In genomic region chr4:22876281-22876680, GRCh38 we compare ENCODE assay signal across 23 cellular contexts.
DNase-seq lines count a peak whose midpoint lies in the region; ATAC-seq, FAIRE-seq and TF ChIP-seq lines count a peak whose summit lies in the region.
"Had no signal": no experiment of that assay in that cellular context is flagged by ENCODE, and none has a peak within 500 bp of the region (broad histone marks: within the 10 kb centered on the region; RNA-seq: fewer than 3 reads in every experiment).

No MANE protein-coding gene starts in this region.

- no peak overlapping the region for H2AFZ ChIP-seq in HepG2 (ENCODE audit: low read length)
- H2AFZ ChIP-seq: GM23338 had no signal

- H3K27me3 Mint-ChIP-seq in activated T-cell treated with anti-CD3 and anti-CD28 coated beads, Interleukin-2, amount 50 U/mL, for 4 hours (ENCODE audit: low read depth) = no peaks in the 10 kb centered on the region
- no peaks in the 10 kb centered on the region for H3K27me3 Mint-ChIP-seq in activated T-cell treated with anti-CD3 and anti-CD28 coated beads, Interleukin-2, amount 50 U/mL, for 72 hours (ENCODE audit: low read depth)
- H3K27me3 Mint-ChIP-seq: B cell; CD4-positive, CD25-positive, alpha-beta regulatory T cell had no signal

- BruUV-seq in HepG2 (replicated peaks; lab: Mats Ljungman, UMichigan) = no TSS peak

- H3K36me3 Mint-ChIP-seq in activated T-cell treated with anti-CD3 and anti-CD28 coated beads, Interleukin-2, amount 50 U/mL, for 4 hours (ENCODE audit: insufficient read depth) = no peaks in the 10 kb centered on the region
- H3K36me3 Mint-ChIP-seq in activated T-cell treated with anti-CD3 and anti-CD28 coated beads, Interleukin-2, amount 50 U/mL, for 72 hours (ENCODE audit: insufficient read depth in 2 of 2) = no peaks in the 10 kb centered on the region
- H3K36me3 Mint-ChIP-seq: CD4-positive, CD25-positive, alpha-beta regulatory T cell; CD8-positive, alpha-beta T cell had no signal

- peak; percentile 1 for DNase-seq in brain pericyte (ENCODE audit: low read depth, low spot score)
- no peak for DNase-seq in HepG2 (ENCODE audit: low spot score)
- no peak for DNase-seq in mucosa of descending colon
- DNase-seq in small intestine = peak; percentile 44
- no peak for DNase-seq in activated T-cell treated with anti-CD3 and anti-CD28 coated beads, Interleukin-2, amount 50 U/mL, for 4 hours
- no peak for DNase-seq in GM20000 (ENCODE audit: low spot score)
- DNase-seq in activated T-cell treated with anti-CD3 and anti-CD28 coated beads, Interleukin-2, amount 50 U/mL, for 72 hours = no peak
- no peak for DNase-seq in nucleus accumbens (lab: John Stamatoyannopoulos, UW)
- DNase-seq: Caco-2; CD4-positive, CD25-positive, alpha-beta regulatory T cell; CD8-positive, alpha-beta T cell; DMS153; DND-41; HFFc6 had no signal

- 7% methylated on average over 2 of the region's 2 CpGs for WGBS in HepG2 (ENCODE audit: low lambda C conversion rate)
- 67 to 79% (median 70%) methylated on average over 2 of the region's 2 CpGs for WGBS in small intestine, 3 donors

- H3K79me2 ChIP-seq in HepG2 (ENCODE audit: insufficient read depth, low read length) = no peaks in the 10 kb centered on the region

- intact Hi-C loops in HepG2 (cut with micrococcal nuclease; ENCODE audit: unreplicated experiment) = no loop called here
- intact Hi-C loops in mucosa of descending colon (cut with DNase I, micrococcal nuclease) = no loop called here

- CTCF ChIA-PET in HepG2 (lab: Yijun Ruan, JAX; ENCODE audit: low intra/inter-chr PET ratio, low total read pairs) = no interaction called here

- no peak overlapping the region for H3K4me3 Mint-ChIP-seq in activated T-cell treated with anti-CD3 and anti-CD28 coated beads, Interleukin-2, amount 50 U/mL, for 4 hours
- no peak overlapping the region for H3K4me3 Mint-ChIP-seq in activated T-cell treated with anti-CD3 and anti-CD28 coated beads, Interleukin-2, amount 50 U/mL, for 72 hours
- H3K4me3 Mint-ChIP-seq: B cell; CD4-positive, CD25-positive, alpha-beta regulatory T cell; CD8-positive, alpha-beta T cell; GM23338; HFFc6 had no signal

- no peak for TF ChIP-seq POLR2A in HepG2 (IDR thresholded peaks at IDR 0.05; ENCODE audit: insufficient read depth in 1 of 2, low read depth in 2 of 2, low read length in 2 of 2)

- no peaks in the 10 kb centered on the region for H3K4me1 Mint-ChIP-seq in activated T-cell treated with anti-CD3 and anti-CD28 coated beads, Interleukin-2, amount 50 U/mL, for 4 hours (ENCODE audit: low read depth)
- H3K4me1 Mint-ChIP-seq in activated T-cell treated with anti-CD3 and anti-CD28 coated beads, Interleukin-2, amount 50 U/mL, for 72 hours (ENCODE audit: low read depth) = no peaks in the 10 kb centered on the region
- H3K4me1 Mint-ChIP-seq: B cell; CD4-positive, CD25-positive, alpha-beta regulatory T cell had no signal

- no peak overlapping the region for H3K9ac ChIP-seq in HepG2 (ENCODE audit: insufficient read depth, low read depth, low read length)
- H3K9ac ChIP-seq: BLaER1 had no signal

- POLR2A ChIA-PET in HepG2 (lab: Yijun Ruan, JAX) = no interaction called here

- H3K9me3 ChIP-seq in HepG2 (ENCODE audit: low read length) (no peaks in the 10 kb centered on the region), mucosa of descending colon (no peaks in the 10 kb centered on the region), small intestine (ENCODE audit: control insufficient read depth, low read depth) (no peaks in the 10 kb centered on the region)
- H3K9me3 ChIP-seq: BLaER1, Caco-2, HAP-1 had no signal

- TF ChIP-seq CTCF in HepG2 (CRISPR knock-in tag; IDR thresholded peaks at IDR 0.05) (no peak), mucosa of descending colon (IDR thresholded peaks at IDR 0.05) (no peak), GM20000 (IDR thresholded peaks at IDR 0.05; ENCODE audit: extremely low read depth, missing control alignments) (no peak)

- no peak overlapping the region for H3K4me3 ChIP-seq in HepG2 (replicated peaks in 1 of 3; ENCODE audit: insufficient read depth in 1 of 3, low read depth in 2 of 3, low read length in 3 of 3)
- no peak overlapping the region for H3K4me3 ChIP-seq in mucosa of descending colon
- H3K4me3 ChIP-seq in small intestine (ENCODE audit: low read depth in 1 of 2, low read length in 2 of 2) = no peak overlapping the region
- H3K4me3 ChIP-seq: BLaER1, GM23338, HAP-1 had no signal

- H3K4me2 ChIP-seq in HepG2 (ENCODE audit: low read depth, low read length) = no peak overlapping the region
- H3K4me2 ChIP-seq: BLaER1, GM23338 had no signal

- H3K4me1 ChIP-seq in HepG2 (ENCODE audit: insufficient read depth, low read length) (no peaks in the 10 kb centered on the region), mucosa of descending colon (ENCODE audit: low read depth) (peaks cover 22% of the 10 kb centered on the region), small intestine (ENCODE audit: control insufficient read depth in 2 of 2, insufficient read depth in 1 of 2, low read depth in 1 of 2, low read length in 1 of 2) (no peaks in the 10 kb centered on the region)
- H3K4me1 ChIP-seq: BLaER1, Caco-2, HAP-1 had no signal

- ATAC-seq in HepG2 = peak; percentile 58
- peak; percentile 25 for ATAC-seq in mucosa of descending colon
- no peak for ATAC-seq in activated T-cell treated with anti-CD3 and anti-CD28 coated beads, Interleukin-2, amount 50 U/mL, for 4 hours
- no peak for ATAC-seq in activated T-cell treated with anti-CD3 and anti-CD28 coated beads, Interleukin-2, amount 50 U/mL, for 72 hours (replicated peaks in 1 of 2)
- ATAC-seq: CD8-positive, alpha-beta T cell; GM23338 had no signal

- H4K20me1 ChIP-seq in HepG2 (ENCODE audit: insufficient read depth, low read length) = no peaks in the 10 kb centered on the region
- H4K20me1 ChIP-seq: BLaER1 had no signal

- no peak for TF ChIP-seq EP300 in HepG2 (IDR thresholded peaks at IDR 0.05; ENCODE audit: low read depth in 2 of 2, low read length in 2 of 2)
- no peak for TF ChIP-seq EP300 in HepG2 (CRISPR knock-in tag; IDR thresholded peaks at IDR 0.05; ENCODE audit: borderline replicate concordance)

- H3K27ac ChIP-seq in HepG2 (ENCODE audit: extremely low read length, insufficient read depth, low read length) (no peak overlapping the region), small intestine (ENCODE audit: low read depth in 1 of 2, low read length in 1 of 2) (no peak overlapping the region)
- H3K27ac ChIP-seq: BLaER1, C4-2B had no signal

- no peak overlapping the region for H3K27ac Mint-ChIP-seq in activated T-cell treated with anti-CD3 and anti-CD28 coated beads, Interleukin-2, amount 50 U/mL, for 72 hours
- H3K27ac Mint-ChIP-seq: B cell; CD4-positive, CD25-positive, alpha-beta regulatory T cell; CD8-positive, alpha-beta T cell; GM23338; HFFc6 had no signal

- H3K9me3 Mint-ChIP-seq in activated T-cell treated with anti-CD3 and anti-CD28 coated beads, Interleukin-2, amount 50 U/mL, for 4 hours = no peaks in the 10 kb centered on the region
- peaks cover 3 to 5% of the 10 kb centered on the region in 2 donors for H3K9me3 Mint-ChIP-seq in activated T-cell treated with anti-CD3 and anti-CD28 coated beads, Interleukin-2, amount 50 U/mL, for 72 hours
- H3K9me3 Mint-ChIP-seq: CD8-positive, alpha-beta T cell; GM23338 had no signal

- in situ Hi-C loops in HepG2 (cut with HindIII; ENCODE audit: extremely low pct_ligation_motif_present, low pct_unique_long_range_greater_than_20kb) = no loop called here

- no peaks in the 10 kb centered on the region for H3K36me3 ChIP-seq in HepG2 (replicated peaks in 1 of 2; ENCODE audit: control insufficient read depth in 1 of 2, insufficient read depth in 2 of 2, low read length in 2 of 2)
- H3K36me3 ChIP-seq in mucosa of descending colon (ENCODE audit: low read depth) = no peaks in the 10 kb centered on the region
- H3K36me3 ChIP-seq in small intestine (ENCODE audit: control insufficient read depth in 2 of 2, insufficient read depth in 2 of 2, low read length in 2 of 2) = no peaks in the 10 kb centered on the region
- H3K36me3 ChIP-seq: BLaER1, HAP-1 had no signal

- TF ChIP-seq RAD21 in HepG2 (CRISPR knock-in tag; IDR thresholded peaks at IDR 0.05) = no peak

- FAIRE-seq in HepG2 (lab: Jason Lieb, UNC) (no peak), small intestine (lab: Jason Lieb, UNC) (no peak)
- FAIRE-seq: G401.6, GM12892, GM19239, H54 had no signal

- H3K27me3 ChIP-seq in HepG2 (ENCODE audit: control insufficient read depth in 1 of 2, insufficient read depth in 2 of 2, low read length in 2 of 2) = no peaks in the 10 kb centered on the region; a peak in 1 of 5 replicates
- H3K27me3 ChIP-seq in small intestine (ENCODE audit: control insufficient read depth in 2 of 2, insufficient read depth in 2 of 2, low read length in 2 of 2) = no peaks in the 10 kb centered on the region
- H3K27me3 ChIP-seq: BLaER1 had no signal

TF ChIP-seq in HepG2, 621 proteins besides CTCF, POLR2A, EP300 and RAD21:
- TF ChIP-seq HNF4A (CRISPR knock-in tag; IDR thresholded peaks at IDR 0.05) (peak; percentile 24; the same call in 1 of the 2 replicates), DMAP1 (CRISPR knock-in tag; IDR thresholded peaks at IDR 0.05) (no peak), ZNF329 (CRISPR knock-in tag; IDR thresholded peaks at IDR 0.05; ENCODE audit: low read depth) (peak; percentile 79), DR1 (CRISPR knock-in tag; IDR thresholded peaks at IDR 0.05) (no peak)

Comparison
In these comparisons a context has a peak if more than half of its experiments do, and no peak if none do; other contexts are left out.
1. DNase-seq: peak in brain pericyte (single experiment) and small intestine (single experiment); none in HepG2 (single experiment), mucosa of descending colon (0 of 3), activated T-cell treated with anti-CD3 and anti-CD28 coated beads, Interleukin-2, amount 50 U/mL, for 4 hours (single experiment), GM20000 (single experiment), activated T-cell treated with anti-CD3 and anti-CD28 coated beads, Interleukin-2, amount 50 U/mL, for 72 hours (0 of 2) and nucleus accumbens (0 of 56).
2. ATAC-seq: peak in HepG2 (single experiment) and mucosa of descending colon (single experiment); none in activated T-cell treated with anti-CD3 and anti-CD28 coated beads, Interleukin-2, amount 50 U/mL, for 4 hours (0 of 2) and activated T-cell treated with anti-CD3 and anti-CD28 coated beads, Interleukin-2, amount 50 U/mL, for 72 hours (0 of 2).